8 cellular contexts compared by ENCODE assay signal in the genomic region with DNA sequence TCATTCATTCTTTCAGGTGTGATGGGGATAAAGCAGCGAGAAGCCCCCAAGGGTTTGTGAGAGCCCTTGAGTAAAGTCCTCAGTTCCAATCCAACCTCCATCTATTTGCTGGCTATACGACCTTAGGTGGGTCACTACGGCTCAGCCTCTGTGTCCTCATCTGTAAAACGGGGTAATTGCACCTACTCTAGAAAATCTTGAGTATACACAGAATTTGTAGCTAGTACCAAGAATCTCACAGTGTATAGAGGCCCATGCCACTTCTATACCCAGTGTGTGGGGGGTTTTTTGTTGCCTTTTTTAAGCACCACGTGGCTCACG. TPM values are rescaled to one million over a fixed set of nuclear protein-coding genes. Genes with fewer than 3 reads are reported as not detected.
A peak's percentile ranks its signal among the peaks of the same experiment; 100 is the strongest.
DNase-seq lines count a peak whose midpoint lies in the region; ATAC-seq, FAIRE-seq and TF ChIP-seq lines count a peak whose summit lies in the region.

No MANE protein-coding gene starts in this region.

- TF ChIP-seq EP300 in K562 (IDR thresholded peaks at IDR 0.05; ENCODE audit: low read length) = no peak

- TF ChIP-seq POLR2A in K562 (conservative IDR thresholded peaks at IDR 0.05) = no peak

- in situ Hi-C loops in K562 (cut with MboI) = no loop called here

- POLR2A ChIA-PET in BJ (lab: Charles Lee) = no interaction called here
- POLR2A ChIA-PET in K562 (lab: Yijun Ruan, JAX) = interaction anchor here (0.6 to 1.5 kb wide), 7 partner anchors 11 to 129 kb away, joined by 3 to 4 read pairs (median 3); no protein-coding TSS in a partner anchor

- no peaks in the 10 kb centered on the region for H3K9me1 ChIP-seq in K562 (ENCODE audit: control insufficient read depth, insufficient read depth, low read length)

- peaks cover 48% of the 10 kb centered on the region for H3K79me2 ChIP-seq in K562 (ENCODE audit: control insufficient read depth, insufficient read depth, low read length)

- CTCF ChIA-PET in BJ (lab: Yijun Ruan, JAX) = interaction anchor here (1.3 kb wide), 1 partner anchor 13 kb away, joined by 4 read pairs; no protein-coding TSS in a partner anchor
- CTCF ChIA-PET in K562 (lab: Yijun Ruan, JAX; ENCODE audit: low intra/inter-chr PET ratio) = interaction anchor here (0.7 kb wide), 1 partner anchor 55 kb away, joined by 3 read pairs; no protein-coding TSS in a partner anchor

- no peak for TF ChIP-seq RAD21 in K562 (CRISPR knock-in tag; conservative IDR thresholded peaks at IDR 0.05 in 1 of 2, IDR thresholded peaks at IDR 0.05 in 1 of 2)

- TSS peak; percentile 67 for BruUV-seq in K562 (replicated peaks; lab: Mats Ljungman, UMichigan)

- H3K9me3 ChIP-seq in K562 (replicated peaks; ENCODE audit: control insufficient read depth, insufficient read depth, low read depth, low read length) (no peaks in the 10 kb centered on the region), muscle layer of colon (ENCODE audit: low read length) (no peaks in the 10 kb centered on the region)

- FAIRE-seq in K562 (lab: Jason Lieb, UNC) = no peak
- no peak for FAIRE-seq in urothelium cell line (lab: Jason Lieb, UNC)

- H3K4me3 ChIP-seq in BJ (ENCODE audit: low read depth, low read length) (peak overlapping the region; percentile 67), K562 (peak overlapping the region; percentile 88), muscle layer of colon (ENCODE audit: low read depth in 1 of 2, low read length in 2 of 2) (peak overlapping the region; percentile 88 to 91)

- H3K27ac ChIP-seq in K562 (ENCODE audit: extremely low read depth, low read depth, low read length) = peak overlapping the region; percentile 93; the same call in 2 of the 3 replicates
- no peak overlapping the region for H3K27ac ChIP-seq in muscle layer of colon (ENCODE audit: low read depth, low read length)

- peaks cover 6% of the 10 kb centered on the region for H4K20me1 ChIP-seq in K562 (replicated peaks; ENCODE audit: control insufficient read depth, insufficient read depth, low read length)

- H3K36me3 ChIP-seq in BJ (ENCODE audit: control insufficient read depth, insufficient read depth, low read length) = no peaks in the 10 kb centered on the region
- H3K36me3 ChIP-seq in K562 (ENCODE audit: control insufficient read depth, insufficient read depth, low read length) = peaks cover 28% of the 10 kb centered on the region
- H3K36me3 ChIP-seq in muscle layer of colon (ENCODE audit: insufficient read depth, low read length) = no peaks in the 10 kb centered on the region

- TF ChIP-seq CTCF in BJ (IDR thresholded peaks at IDR 0.05; ENCODE audit: insufficient read depth, low read depth, low read length) (no peak), K562 (IDR thresholded peaks at IDR 0.05 in 2 of 3, conservative IDR thresholded peaks at IDR 0.05 in 1 of 3; ENCODE audit: insufficient read depth in 2 of 3, low read depth in 1 of 3, low read length in 3 of 3) (no peak)

- H3K4me1 ChIP-seq in K562 (replicated peaks in 1 of 2; ENCODE audit: control insufficient read depth in 2 of 2, insufficient read depth in 2 of 2, low read length in 2 of 2) = peaks cover 6 to 25% of the 10 kb centered on the region in 2 experiments; a peak in 4 of 5 replicates
- H3K4me1 ChIP-seq in muscle layer of colon (ENCODE audit: insufficient read depth, low read length) = peaks cover 13% of the 10 kb centered on the region

- peak overlapping the region; percentile 97 for H3K4me2 ChIP-seq in K562 (ENCODE audit: insufficient read depth, low read length)

- ATAC-seq in HG03064 (IDR thresholded peaks at IDR 0.05; ENCODE audit: low read depth, unreplicated experiment) (peak; percentile 8), K562 (peak; percentile 20)

- 22% methylated on average over 6 of the region's 6 CpGs for WGBS in K562 (ENCODE audit: insufficient coverage, low coverage, missing lambda C conversion rate)

- H3K9ac ChIP-seq in K562 (ENCODE audit: insufficient read depth in 1 of 2, low read depth in 2 of 2, low read length in 2 of 2) (peak overlapping the region; percentile 53 to 92), muscle layer of colon (ENCODE audit: low read length) (no peak overlapping the region)

- intact Hi-C loops in K562 (cut with micrococcal nuclease) = no loop called here

- H2AFZ ChIP-seq in K562 (ENCODE audit: low read depth, low read length) = peak overlapping the region; percentile 95

- no peak for DNase-seq in BJ (ENCODE audit: low read depth)
- DNase-seq in K562 (ENCODE audit: extremely low read depth in 1 of 4, low spot score in 3 of 4) = no peak
- DNase-seq in stimulated activated naive CD4-positive, alpha-beta T cell treated with Interleukin-2 at 50 U/mL for 16 hours (lab: John Stamatoyannopoulos, UW) = no peak
- DNase-seq in RKO (ENCODE audit: low spot score) = no peak
- no peak for DNase-seq in T1000 (lab: John Stamatoyannopoulos, UW)
- DNase-seq in urothelium cell line (ENCODE audit: low spot score) = no peak

- H3K27me3 ChIP-seq in BJ (ENCODE audit: control insufficient read depth, insufficient read depth, low read length) (no peaks in the 10 kb centered on the region), K562 (ENCODE audit: control insufficient read depth in 2 of 2, insufficient read depth in 2 of 2, low read length in 2 of 2) (no peaks in the 10 kb centered on the region), muscle layer of colon (ENCODE audit: control insufficient read depth in 1 of 2, insufficient read depth in 2 of 2, low read length in 2 of 2) (no peaks in the 10 kb centered on the region)

TF ChIP-seq in K562, 482 proteins besides CTCF, POLR2A, EP300 and RAD21 (continues in another document):
- TF ChIP-seq HDAC2 (IDR thresholded peaks at IDR 0.05) (peak; percentile 82; the same call in 1 of the 2 replicates), KAT8 (IDR thresholded peaks at IDR 0.05; ENCODE audit: low read depth) (no peak)

RNA-seq across cellular contexts. Expression of gene DNMT1, which starts 0.4 kb away (rescaled TPM):
- polyA plus RNA-seq in BJ (2011; rRNA removed) (27.4 and 31.5 TPM in 2 replicates), K562 (2011; rRNA removed) (88.6 and 150 TPM in 2 replicates), K562 (2014; fragmentation: Illumina TruSeq; extraction: Trizol) (163 and 181 TPM in 2 replicates), K562 (2014; fragmentation: Nextera tagmentation; extraction: Ambion mirVana) (100 to 1,000 TPM in 1 of 2 experiments, 10 to 100 TPM in 1; 95.0 to 159 TPM), K562 (2014; rRNA removed) (111 and 126 TPM in 2 replicates)
- polyA minus RNA-seq in BJ (2011; rRNA and poly(A)+ RNA removed) = 39.9 and 42.4 TPM in 2 replicates
- total RNA-seq in K562 (2011; cell fraction: chromatin; rRNA removed; ENCODE audit: low replicate concordance) = 743 and 899 TPM in 2 replicates
- 373 and 377 TPM in 2 replicates for total RNA-seq in K562 (2011; cell fraction: nucleolus; rRNA removed)
- total RNA-seq in K562 (2011; cell fraction: nucleoplasm; rRNA removed) = 405 and 438 TPM in 2 replicates
- total RNA-seq in K562 (2014; rRNA removed) (121 and 133 TPM in 2 replicates), K562 (2014; rRNA removed; fragmentation: Illumina TruSeq; extraction: Trizol) (104 and 131 TPM in 2 replicates), K562 (2015; rRNA removed; fragmentation: Illumina TruSeq; extraction: Trizol) (80.1 and 84.8 TPM in 2 replicates), K562 (2021) (261 and 271 TPM in 2 replicates)
- 48.0 and 61.3 TPM in 2 replicates for polyA plus RNA-seq in K562 (2011; cell fraction: cytosol; rRNA removed)
- 345 and 363 TPM in 2 replicates for polyA plus RNA-seq in K562 (2011; cell fraction: nucleus; rRNA removed)
- polyA plus RNA-seq in K562 (2012) = 147 and 255 TPM in 2 replicates
- polyA minus RNA-seq in K562 (2011; rRNA and poly(A)+ RNA removed) = 116 and 118 TPM in 2 replicates
- polyA minus RNA-seq in K562 (2011; cell fraction: cytosol; rRNA and poly(A)+ RNA removed) = 97.3 and 133 TPM in 2 replicates
- polyA minus RNA-seq in K562 (2011; cell fraction: nucleus; rRNA and poly(A)+ RNA removed) = 89.7 and 106 TPM in 2 replicates

RNA-seq across cellular contexts. Expression of gene S1PR2, which starts 36.0 kb away (rescaled TPM):
- polyA plus RNA-seq in BJ (2011; rRNA removed) = 10.4 and 12.5 TPM in 2 replicates
- 41.7 and 54.7 TPM in 2 replicates for polyA minus RNA-seq in BJ (2011; rRNA and poly(A)+ RNA removed)
- 6.5 and 16.7 TPM in 2 replicates for total RNA-seq in K562 (2011; cell fraction: chromatin; rRNA removed; ENCODE audit: low replicate concordance)
- total RNA-seq in K562 (2011; cell fraction: nucleolus; rRNA removed) = 14.1 and 14.8 TPM in 2 replicates
- 9.9 and 11.3 TPM in 2 replicates for total RNA-seq in K562 (2011; cell fraction: nucleoplasm; rRNA removed)
- total RNA-seq in K562 (2014; rRNA removed) = 2.0 and 2.5 TPM in 2 replicates
- 1.3 and 1.5 TPM in 2 replicates for total RNA-seq in K562 (2014; rRNA removed; fragmentation: Illumina TruSeq; extraction: Trizol)
- 1.9 and 2.0 TPM in 2 replicates for total RNA-seq in K562 (2015; rRNA removed; fragmentation: Illumina TruSeq; extraction: Trizol)
- total RNA-seq in K562 (2021) = 3.8 and 3.9 TPM in 2 replicates
- polyA plus RNA-seq in K562 (2011; rRNA removed) = 1.5 and 2.1 TPM in 2 replicates
- polyA plus RNA-seq in K562 (2011; cell fraction: cytosol; rRNA removed) = 2.7 and 4.7 TPM in 2 replicates
- 2.1 and 2.9 TPM in 2 replicates for polyA plus RNA-seq in K562 (2011; cell fraction: nucleus; rRNA removed)
- 1.1 and 1.2 TPM in 2 replicates for polyA plus RNA-seq in K562 (2012)
- 1.6 TPM in 2 replicates for polyA plus RNA-seq in K562 (2014; fragmentation: Illumina TruSeq; extraction: Trizol)
- 1 to 10 TPM; 1.9 to 2.2 TPM for polyA plus RNA-seq in K562 (2014; fragmentation: Nextera tagmentation; extraction: Ambion mirVana)
- 1.9 and 2.0 TPM in 2 replicates for polyA plus RNA-seq in K562 (2014; rRNA removed)
- polyA minus RNA-seq in K562 (2011; rRNA and poly(A)+ RNA removed) = 2.5 and 3.3 TPM in 2 replicates
- 3.3 and 3.4 TPM in 2 replicates for polyA minus RNA-seq in K562 (2011; cell fraction: cytosol; rRNA and poly(A)+ RNA removed)
- polyA minus RNA-seq in K562 (2011; cell fraction: nucleus; rRNA and poly(A)+ RNA removed) = 1.6 and 2.2 TPM in 2 replicates

RNA-seq across cellular contexts. Expression of gene MRPL4, which starts 56.9 kb away (rescaled TPM):
- 35.4 and 58.7 TPM in 2 replicates for polyA plus RNA-seq in BJ (2011; rRNA removed)
- 16.2 and 21.8 TPM in 2 replicates for polyA minus RNA-seq in BJ (2011; rRNA and poly(A)+ RNA removed)
- total RNA-seq in K562 (2011; cell fraction: chromatin; rRNA removed; ENCODE audit: low replicate concordance) = 75.4 and 154 TPM in 2 replicates
- 118 and 119 TPM in 2 replicates for total RNA-seq in K562 (2011; cell fraction: nucleolus; rRNA removed)
- total RNA-seq in K562 (2011; cell fraction: nucleoplasm; rRNA removed) = 109 and 125 TPM in 2 replicates
- 239 and 297 TPM in 2 replicates for total RNA-seq in K562 (2014; rRNA removed)
- 12.3 and 20.8 TPM in 2 replicates for total RNA-seq in K562 (2014; rRNA removed; fragmentation: Illumina TruSeq; extraction: Trizol)
- 64.9 and 69.9 TPM in 2 replicates for total RNA-seq in K562 (2015; rRNA removed; fragmentation: Illumina TruSeq; extraction: Trizol)
- total RNA-seq in K562 (2021) = 198 and 204 TPM in 2 replicates
- polyA plus RNA-seq in K562 (2011; rRNA removed) = 44.2 and 64.0 TPM in 2 replicates
- polyA plus RNA-seq in K562 (2011; cell fraction: cytosol; rRNA removed) = 115 and 258 TPM in 2 replicates
- polyA plus RNA-seq in K562 (2011; cell fraction: nucleus; rRNA removed) = 132 and 192 TPM in 2 replicates
- 125 and 156 TPM in 2 replicates for polyA plus RNA-seq in K562 (2012)
- 71.2 and 153 TPM in 2 replicates for polyA plus RNA-seq in K562 (2014; fragmentation: Illumina TruSeq; extraction: Trizol)
- polyA plus RNA-seq in K562 (2014; fragmentation: Nextera tagmentation; extraction: Ambion mirVana) = 1 to 10 TPM; 1.4 to 5.0 TPM
- 178 and 184 TPM in 2 replicates for polyA plus RNA-seq in K562 (2014; rRNA removed)
- 17.9 and 18.5 TPM in 2 replicates for polyA minus RNA-seq in K562 (2011; rRNA and poly(A)+ RNA removed)
- polyA minus RNA-seq in K562 (2011; cell fraction: cytosol; rRNA and poly(A)+ RNA removed) = 40.0 and 52.5 TPM in 2 replicates
- polyA minus RNA-seq in K562 (2011; cell fraction: nucleus; rRNA and poly(A)+ RNA removed) = 25.0 and 33.0 TPM in 2 replicates
